ENCODE assay signal across 18 cellular contexts in genomic region chr22:49426618-49427266, GRCh38.
"Had no signal": no experiment of that assay in that cellular context is flagged by ENCODE, and none has a peak within 500 bp of the region (broad histone marks: within the 10 kb centered on the region; RNA-seq: fewer than 3 reads in every experiment).

No MANE protein-coding gene starts in this region.

- ATAC-seq: stimulated activated naive B cell treated with anti-CD40 and anti-IgM and Interleukin-4, amounts not matched to agents 10 μg/mL and 1 μg/mL and 100 μg/mL, for 72 hours; WTC11 had no signal

- H3K36me3 ChIP-seq: breast epithelium, right atrium auricular region, stomach, tibial artery had no signal

- H3K9me3 Mint-ChIP-seq: activated naive CD4-positive, alpha-beta T cell treated with anti-CD3 and anti-CD28 coated beads, Interleukin-2, amount 50 U/mL, for 24 hours; mesothelial cell of epicardium; WTC11 had no signal

- H3K27ac Mint-ChIP-seq: activated naive CD4-positive, alpha-beta T cell treated with anti-CD3 and anti-CD28 coated beads, Interleukin-2, amount 50 U/mL, for 24 hours; mesothelial cell of epicardium; stimulated activated naive B cell treated with anti-CD40 and anti-IgM and Interleukin-4, amounts not matched to agents 10 μg/mL and 1 μg/mL and 100 μg/mL, for 72 hours; WTC11 had no signal

- DNase-seq: activated T-cell treated with anti-CD3 and anti-CD28 coated beads, Interleukin-2, amount 50 U/mL, for 1 hour; dermis blood vessel endothelial cell; effector CD4-positive, alpha-beta T cell; mammary epithelial cell; naive B cell; stimulated activated CD4-positive, alpha-beta T cell treated with anti-CD3 and anti-CD28 coated beads, Interleukin-2, amount 100 ng/mL, for 24 hours; stimulated activated naive B cell treated with anti-CD40 and anti-IgM and Interleukin-4, amounts not matched to agents 10 μg/mL and 1 μg/mL and 100 μg/mL, for 72 hours; stomach; T-helper 2 cell; tibial artery had no signal

- H3K4me3 ChIP-seq: breast epithelium, right atrium auricular region, smooth muscle cell, stomach, tibial artery had no signal

- H3K36me3 Mint-ChIP-seq: activated naive CD4-positive, alpha-beta T cell treated with anti-CD3 and anti-CD28 coated beads, Interleukin-2, amount 50 U/mL, for 24 hours; mesothelial cell of epicardium; naive B cell; WTC11 had no signal

- H3K4me1 Mint-ChIP-seq: activated naive CD4-positive, alpha-beta T cell treated with anti-CD3 and anti-CD28 coated beads, Interleukin-2, amount 50 U/mL, for 24 hours; mesothelial cell of epicardium; stimulated activated naive B cell treated with anti-CD40 and anti-IgM and Interleukin-4, amounts not matched to agents 10 μg/mL and 1 μg/mL and 100 μg/mL, for 72 hours; WTC11 had no signal

- H3K9me3 ChIP-seq: breast epithelium had no signal

- FAIRE-seq: colon, frontal cortex had no signal

- H3K4me2 ChIP-seq: smooth muscle cell had no signal

- H3K27ac ChIP-seq: breast epithelium, right atrium auricular region, stomach, tibial artery had no signal

- H3K27me3 ChIP-seq: right atrium auricular region had no signal

- H3K4me1 ChIP-seq: breast epithelium, right atrium auricular region, stomach, tibial artery had no signal

- H3K4me3 Mint-ChIP-seq: activated naive CD4-positive, alpha-beta T cell treated with anti-CD3 and anti-CD28 coated beads, Interleukin-2, amount 50 U/mL, for 24 hours; mesothelial cell of epicardium; naive B cell; stimulated activated naive B cell treated with anti-CD40 and anti-IgM and Interleukin-4, amounts not matched to agents 10 μg/mL and 1 μg/mL and 100 μg/mL, for 72 hours; WTC11 had no signal
